1 cellular context compared by ENCODE assay signal in the genomic region with DNA sequence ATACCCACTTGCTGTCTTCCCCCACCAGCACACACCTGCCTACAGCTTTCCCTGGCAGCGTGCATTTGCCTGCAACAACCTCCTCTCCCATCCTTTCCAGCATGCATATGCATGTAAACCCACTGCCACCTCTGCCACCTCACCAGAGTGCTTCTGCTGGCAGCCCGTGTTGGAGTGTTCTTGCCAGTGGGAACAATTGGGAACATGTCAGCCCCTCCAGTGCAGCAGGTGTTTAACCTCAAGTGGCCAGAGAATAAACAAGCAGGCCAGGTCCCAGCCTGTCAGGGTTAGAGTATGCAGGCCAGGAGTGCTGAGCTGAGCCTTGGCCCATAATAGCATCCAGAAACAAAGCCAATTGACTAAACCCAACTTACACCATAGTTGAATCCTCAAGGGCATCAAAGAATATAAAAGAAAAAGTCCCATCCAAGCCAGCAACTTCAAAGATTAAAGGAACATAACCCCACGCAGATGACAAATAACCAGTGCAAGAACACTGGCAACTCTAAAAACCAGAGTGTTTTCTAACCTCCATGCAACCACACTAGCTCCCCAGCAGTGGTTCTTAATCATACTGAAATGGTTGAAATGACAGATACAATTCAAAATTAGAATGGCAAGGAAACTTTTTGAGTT.
TF ChIP-seq lines count a peak whose summit lies in the region.

No MANE protein-coding gene starts in this region.

TF ChIP-seq in HepG2, 621 proteins besides CTCF, POLR2A, EP300 and RAD21 (continued from another document):
- TF ChIP-seq, protein P1, sequence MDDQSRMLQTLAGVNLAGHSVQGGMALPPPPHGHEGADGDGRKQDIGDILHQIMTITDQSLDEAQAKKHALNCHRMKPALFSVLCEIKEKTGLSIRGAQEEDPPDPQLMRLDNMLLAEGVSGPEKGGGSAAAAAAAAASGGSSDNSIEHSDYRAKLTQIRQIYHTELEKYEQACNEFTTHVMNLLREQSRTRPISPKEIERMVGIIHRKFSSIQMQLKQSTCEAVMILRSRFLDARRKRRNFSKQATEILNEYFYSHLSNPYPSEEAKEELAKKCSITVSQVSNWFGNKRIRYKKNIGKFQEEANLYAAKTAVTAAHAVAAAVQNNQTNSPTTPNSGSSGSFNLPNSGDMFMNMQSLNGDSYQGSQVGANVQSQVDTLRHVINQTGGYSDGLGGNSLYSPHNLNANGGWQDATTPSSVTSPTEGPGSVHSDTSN (CRISPR knock-in tag; IDR thresholded peaks at IDR 0.05; ENCODE audit: borderline replicate concordance), result no peak
